1 cellular context compared by ENCODE assay signal in genomic region chr11:69635804-69636511, GRCh38.
TF ChIP-seq lines count a peak whose summit lies in the region.

No MANE protein-coding gene starts in this region.

TF ChIP-seq in endothelial cell of umbilical vein, 7 proteins besides CTCF, POLR2A, EP300 and RAD21 (continued from another document):
- TF ChIP-seq POLR2AphosphoS5 (IDR thresholded peaks at IDR 0.05; ENCODE audit: insufficient read depth, low read depth, low read length) = no peak
- TF ChIP-seq EZH2 (IDR thresholded peaks at IDR 0.05; ENCODE audit: borderline replicate concordance, low read depth, low read length, severe bottlenecking) = no peak
- no peak for TF ChIP-seq JUN (IDR thresholded peaks at IDR 0.05; ENCODE audit: borderline replicate concordance, insufficient read depth, insufficient read length, low read depth)
